1 cellular context compared by ENCODE assay signal in genomic region chr3:123082370-123083065, GRCh38.
TF ChIP-seq lines count a peak whose summit lies in the region.

No MANE protein-coding gene starts in this region.

TF ChIP-seq in GM12878, 131 proteins besides CTCF, POLR2A, EP300 and RAD21:
- peak; percentile 85 for TF ChIP-seq NR2F1 (conservative IDR thresholded peaks at IDR 0.05)
- TF ChIP-seq USF2 (IDR thresholded peaks at IDR 0.05; ENCODE audit: borderline replicate concordance, low read depth, low read length), result no peak
- TF ChIP-seq ZBED1 (IDR thresholded peaks at IDR 0.05; ENCODE audit: borderline replicate concordance), result no peak
- TF ChIP-seq IKZF2 (IDR thresholded peaks at IDR 0.05), result peak; percentile 34 to 40; a peak in 1 of 4 replicates
- TF ChIP-seq RBBP5 (conservative IDR thresholded peaks at IDR 0.05), result no peak
- no peak for TF ChIP-seq SREBF2 (IDR thresholded peaks at IDR 0.05; ENCODE audit: low read length)
- peak; percentile 50 to 67; a peak in 2 of 4 replicates for TF ChIP-seq BHLHE40 (IDR thresholded peaks at IDR 0.05; ENCODE audit: borderline replicate concordance in 1 of 2, low read depth in 2 of 2, low read length in 1 of 2)
- no peak for TF ChIP-seq JUND (IDR thresholded peaks at IDR 0.05; ENCODE audit: low read depth, low read length)
- TF ChIP-seq TCF3 (IDR thresholded peaks at IDR 0.05; ENCODE audit: borderline replicate concordance, insufficient read depth, low read depth, low read length), result 0 out of 2 replicates have a peak, but pooled peaks have one; percentile 28
- no peak for TF ChIP-seq CREM (IDR thresholded peaks at IDR 0.05; ENCODE audit: low read depth)
- peak; percentile 38; the same call in 1 of the 2 replicates for TF ChIP-seq DPF2 (IDR thresholded peaks at IDR 0.05)
- TF ChIP-seq MLLT1 (IDR thresholded peaks at IDR 0.05), result 0 out of 2 replicates have a peak, but pooled peaks have one; percentile 25
- no peak for TF ChIP-seq PAX8 (IDR thresholded peaks at IDR 0.05)
- 0 out of 2 replicates have a peak, but pooled peaks have one; percentile 22 for TF ChIP-seq ZBTB40 (IDR thresholded peaks at IDR 0.05; ENCODE audit: borderline replicate concordance)
- TF ChIP-seq RUNX3 (IDR thresholded peaks at IDR 0.05; ENCODE audit: low read length), result peak; percentile 61
- TF ChIP-seq POU2F2 (IDR thresholded peaks at IDR 0.05; ENCODE audit: borderline replicate concordance, low read depth, low read length), result no peak
- peak; percentile 55; the same call in 1 of the 2 replicates for TF ChIP-seq TCF12 (IDR thresholded peaks at IDR 0.05; ENCODE audit: low read depth, low read length)
- peak; percentile 49; the same call in 1 of the 2 replicates for TF ChIP-seq MTA2 (IDR thresholded peaks at IDR 0.05; ENCODE audit: low read depth)
